In genomic region chr4:151013944-151014343, GRCh38 we compare ENCODE assay signal across 8 cellular contexts. TPM values are rescaled to one million over a fixed set of nuclear protein-coding genes. Genes with fewer than 3 reads are reported as not detected.
DNase-seq lines count a peak whose midpoint lies in the region; ATAC-seq and TF ChIP-seq lines count a peak whose summit lies in the region.

No MANE protein-coding gene starts in this region.

- no peak for DNase-seq in activated CD4-positive, alpha-beta T cell treated with anti-CD3 and anti-CD28 coated beads, Interleukin-2, amount 10 ng/mL, durations not matched to agents 7 days and 5 days
- DNase-seq in activated CD4-positive, alpha-beta T cell treated with anti-CD3 and anti-CD28 coated beads, Interleukin-2, amount 50 U/mL, for 48 hours, result no peak
- no peak for DNase-seq in activated naive CD8-positive, alpha-beta T cell treated with anti-CD3 and anti-CD28 coated beads, Interleukin-2, amount 10 ng/mL, durations not matched to agents 7 days and 5 days
- DNase-seq in left lung (no peak), thyroid gland (no peak), ecto neural progenitor cell (ENCODE audit: low spot score) (no peak), HK-2 (ENCODE audit: unreplicated experiment) (no peak)

- intact Hi-C loops in left lung (cut with DNase I) (no loop called here), thyroid gland (cut with DNase I) (loop anchor here (10.0 kb wide), 1 partner anchor 81 kb away; the partner anchor contains the start of gene RPS3A)

- WGBS in thyroid gland, 2 donors, result 18 to 21% methylated on average over 4 of the region's 4 CpGs

- H3K4me3 Mint-ChIP-seq in activated CD4-positive, alpha-beta T cell treated with anti-CD3 and anti-CD28 coated beads, Interleukin-2, amount 10 ng/mL, durations not matched to agents 7 days and 5 days, result peak overlapping the region; percentile 100
- H3K4me3 Mint-ChIP-seq in activated naive CD8-positive, alpha-beta T cell treated with anti-CD3 and anti-CD28 coated beads, Interleukin-2, amount 10 ng/mL, durations not matched to agents 7 days and 5 days, result peak overlapping the region; percentile 100

- ATAC-seq in activated naive CD8-positive, alpha-beta T cell treated with anti-CD3 and anti-CD28 coated beads, Interleukin-2, amount 10 ng/mL, durations not matched to agents 7 days and 5 days (ENCODE audit: low read depth), result no peak
- ATAC-seq in left lung, result no peak
- no peak for ATAC-seq in GM18502 (IDR thresholded peaks at IDR 0.05; ENCODE audit: poor library complexity, unreplicated experiment)

- TF ChIP-seq CTCF in left lung (IDR thresholded peaks at IDR 0.05), result no peak
- TF ChIP-seq CTCF in thyroid gland (IDR thresholded peaks at IDR 0.05), result no peak

- H3K27ac ChIP-seq in left lung (peak overlapping the region; percentile 93 to 97), thyroid gland (peak overlapping the region in 2 of 3 donors; percentile 67 to 96)

- no peak for TF ChIP-seq POLR2A in thyroid gland (IDR thresholded peaks at IDR 0.05)

- H3K36me3 ChIP-seq in left lung (peaks cover 0 to 4% of the 10 kb centered on the region in 2 donors), thyroid gland (no peaks in the 10 kb centered on the region)

- peaks cover 22% of the 10 kb centered on the region for H3K36me3 Mint-ChIP-seq in activated CD4-positive, alpha-beta T cell treated with anti-CD3 and anti-CD28 coated beads, Interleukin-2, amount 10 ng/mL, durations not matched to agents 7 days and 5 days (ENCODE audit: low read depth)
- peaks cover 15% of the 10 kb centered on the region for H3K36me3 Mint-ChIP-seq in activated naive CD8-positive, alpha-beta T cell treated with anti-CD3 and anti-CD28 coated beads, Interleukin-2, amount 10 ng/mL, durations not matched to agents 7 days and 5 days

- CTCF ChIA-PET in activated CD4-positive, alpha-beta T cell treated with anti-CD3 and anti-CD28 coated beads, Interleukin-2, amount 10 ng/mL, durations not matched to agents 7 days and 5 days (lab: Charles Lee), result no interaction called here

- POLR2A ChIA-PET in activated CD4-positive, alpha-beta T cell treated with anti-CD3 and anti-CD28 coated beads, Interleukin-2, amount 10 ng/mL, durations not matched to agents 7 days and 5 days (lab: Charles Lee), result no interaction called here
- POLR2A ChIA-PET in activated naive CD8-positive, alpha-beta T cell treated with anti-CD3 and anti-CD28 coated beads, Interleukin-2, amount 10 ng/mL, durations not matched to agents 7 days and 5 days (lab: Charles Lee), result interaction anchor here (0.5 to 4.0 kb wide), 4 partner anchors 10 to 94 kb away, joined by 3 to 32 read pairs (median 4); partner anchors contain the start of gene RPS3A

- H3K4me1 Mint-ChIP-seq in activated CD4-positive, alpha-beta T cell treated with anti-CD3 and anti-CD28 coated beads, Interleukin-2, amount 10 ng/mL, durations not matched to agents 7 days and 5 days, result peaks cover 27% of the 10 kb centered on the region
- H3K4me1 Mint-ChIP-seq in activated naive CD8-positive, alpha-beta T cell treated with anti-CD3 and anti-CD28 coated beads, Interleukin-2, amount 10 ng/mL, durations not matched to agents 7 days and 5 days, result peaks cover 22% of the 10 kb centered on the region

- H3K27me3 ChIP-seq in left lung (no peaks in the 10 kb centered on the region), thyroid gland (no peaks in the 10 kb centered on the region)

- H3K27me3 Mint-ChIP-seq in activated CD4-positive, alpha-beta T cell treated with anti-CD3 and anti-CD28 coated beads, Interleukin-2, amount 10 ng/mL, durations not matched to agents 7 days and 5 days, result no peaks in the 10 kb centered on the region
- H3K27me3 Mint-ChIP-seq in activated naive CD8-positive, alpha-beta T cell treated with anti-CD3 and anti-CD28 coated beads, Interleukin-2, amount 10 ng/mL, durations not matched to agents 7 days and 5 days, result no peaks in the 10 kb centered on the region

- H3K9me3 ChIP-seq in left lung (no peaks in the 10 kb centered on the region), thyroid gland (no peaks in the 10 kb centered on the region)

- no peaks in the 10 kb centered on the region for H3K9me3 Mint-ChIP-seq in activated CD4-positive, alpha-beta T cell treated with anti-CD3 and anti-CD28 coated beads, Interleukin-2, amount 10 ng/mL, durations not matched to agents 7 days and 5 days
- no peaks in the 10 kb centered on the region for H3K9me3 Mint-ChIP-seq in activated naive CD8-positive, alpha-beta T cell treated with anti-CD3 and anti-CD28 coated beads, Interleukin-2, amount 10 ng/mL, durations not matched to agents 7 days and 5 days

- H3K27ac Mint-ChIP-seq in activated CD4-positive, alpha-beta T cell treated with anti-CD3 and anti-CD28 coated beads, Interleukin-2, amount 10 ng/mL, durations not matched to agents 7 days and 5 days, result peak overlapping the region; percentile 100
- H3K27ac Mint-ChIP-seq in activated naive CD8-positive, alpha-beta T cell treated with anti-CD3 and anti-CD28 coated beads, Interleukin-2, amount 10 ng/mL, durations not matched to agents 7 days and 5 days, result peak overlapping the region; percentile 100

- peak overlapping the region; percentile 88 to 98 for H3K4me3 ChIP-seq in left lung
- H3K4me3 ChIP-seq in thyroid gland (replicated peaks in 1 of 3), result peak overlapping the region; percentile 43 to 95 (median 80)

- H3K4me1 ChIP-seq in left lung (peaks cover 11 to 37% of the 10 kb centered on the region in 2 donors), thyroid gland (peaks cover 4 to 8% of the 10 kb centered on the region in 2 donors)

RNA-seq across cellular contexts. Expression of gene LRBA, which starts 1.1 kb away (rescaled TPM):
- 10 to 100 TPM; 44.7 to 49.6 TPM for total RNA-seq in activated CD4-positive, alpha-beta T cell treated with anti-CD3 and anti-CD28 coated beads, Interleukin-2, amount 10 ng/mL, durations not matched to agents 7 days and 5 days
- total RNA-seq in activated naive CD8-positive, alpha-beta T cell treated with anti-CD3 and anti-CD28 coated beads, Interleukin-2, amount 10 ng/mL, durations not matched to agents 7 days and 5 days, result 10 to 100 TPM; 47.9 to 50.6 TPM
- total RNA-seq in left lung (10 to 100 TPM; 46.1 to 46.3 TPM), thyroid gland (100 to 1,000 TPM in 3 of 4 donors, 10 to 100 TPM in 1; 98.9 to 127 (median 113) TPM)
